Comparison of ENCODE assay signal across 17 cellular contexts in the genomic region with DNA sequence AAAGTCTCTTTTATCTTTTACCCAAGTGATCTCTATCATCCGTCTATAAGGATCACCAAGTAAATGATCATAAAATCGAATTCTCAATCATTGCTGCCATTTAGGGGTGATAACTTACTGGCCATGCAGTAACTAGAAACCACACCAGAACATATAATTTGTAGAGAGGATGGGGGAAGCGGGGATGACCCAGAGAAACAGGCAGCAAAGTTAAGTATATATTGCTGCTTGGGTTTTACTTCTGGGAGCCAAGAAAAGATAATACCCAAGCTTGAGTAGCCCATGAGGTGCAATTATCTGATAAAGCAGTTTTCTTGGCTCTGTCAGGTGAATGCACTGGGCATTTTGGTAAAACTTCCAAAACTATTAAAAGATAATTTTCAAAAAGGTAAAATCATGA. TPM values are rescaled to one million over a fixed set of nuclear protein-coding genes. Genes with fewer than 3 reads are reported as not detected.
DNase-seq lines count a peak whose midpoint lies in the region; ATAC-seq, FAIRE-seq and TF ChIP-seq lines count a peak whose summit lies in the region.
"Had no signal": no experiment of that assay in that cellular context is flagged by ENCODE, and none has a peak within 500 bp of the region (broad histone marks: within the 10 kb centered on the region; RNA-seq: fewer than 3 reads in every experiment).

No MANE protein-coding gene starts in this region.

- FAIRE-seq in GM12891 (lab: Jason Lieb, UNC) (peak; percentile 56), H54 (lab: Jason Lieb, UNC) (peak; percentile 77)
- FAIRE-seq: GM18507 had no signal

- TF ChIP-seq CTCF in smooth muscle cell (IDR thresholded peaks at IDR 0.05; ENCODE audit: borderline replicate concordance, insufficient read depth, poor library complexity, severe bottlenecking) = no peak

- no peaks in the 10 kb centered on the region for H3K27me3 Mint-ChIP-seq in central memory CD8-positive, alpha-beta T cell
- H3K27me3 Mint-ChIP-seq: CD4-positive, alpha-beta memory T cell had no signal

- H3K4me1 Mint-ChIP-seq in central memory CD8-positive, alpha-beta T cell = peaks cover 19% of the 10 kb centered on the region

- no peak overlapping the region for H3K9ac ChIP-seq in smooth muscle cell (ENCODE audit: low read depth)

- no peak overlapping the region for H3K27ac ChIP-seq in smooth muscle cell (ENCODE audit: low read depth)

- no peaks in the 10 kb centered on the region for H3K79me2 ChIP-seq in smooth muscle cell (ENCODE audit: low read depth)

- no peaks in the 10 kb centered on the region for H3K9me3 ChIP-seq in smooth muscle cell (replicated peaks; ENCODE audit: low read depth)

- H3K36me3 ChIP-seq in smooth muscle cell (ENCODE audit: low read depth) = no peaks in the 10 kb centered on the region

- no peak overlapping the region for H2AFZ ChIP-seq in smooth muscle cell (ENCODE audit: low read depth)

- no peaks in the 10 kb centered on the region for H3K9me3 Mint-ChIP-seq in central memory CD8-positive, alpha-beta T cell

- no peaks in the 10 kb centered on the region for H3F3A ChIP-seq in smooth muscle cell (ENCODE audit: low read depth)

- H3K4me3 Mint-ChIP-seq in central memory CD8-positive, alpha-beta T cell = no peak overlapping the region
- H3K4me3 Mint-ChIP-seq: CD4-positive, alpha-beta memory T cell had no signal

- no peaks in the 10 kb centered on the region for H3K27me3 ChIP-seq in smooth muscle cell (ENCODE audit: low read depth)

- H4K20me1 ChIP-seq in smooth muscle cell (ENCODE audit: low read depth) = no peaks in the 10 kb centered on the region

- H3K4me2 ChIP-seq in smooth muscle cell = no peak overlapping the region

- H3K27ac Mint-ChIP-seq in central memory CD8-positive, alpha-beta T cell (ENCODE audit: low read depth) = peak overlapping the region; percentile 21

- WGBS in smooth muscle cell (ENCODE audit: low lambda C conversion rate) = 87% methylated on average over 3 of the region's 3 CpGs

- no peaks in the 10 kb centered on the region for H3K4me1 ChIP-seq in smooth muscle cell (ENCODE audit: low read depth)

- TF ChIP-seq POLR2A in GM12891 (IDR thresholded peaks at IDR 0.05; ENCODE audit: low read depth, low read length) = no peak
- no peak for TF ChIP-seq POLR2A in H54 (IDR thresholded peaks at IDR 0.05; ENCODE audit: low read depth, low read length)

- peaks cover 1% of the 10 kb centered on the region for H3K36me3 Mint-ChIP-seq in central memory CD8-positive, alpha-beta T cell (ENCODE audit: insufficient read depth)

- DNase-seq in GM12891 (ENCODE audit: insufficient read length, low spot score) (no peak), H54 (ENCODE audit: insufficient read length, low spot score) (no peak), NCI-H2227 treated with DMSO at 0.1 percent for 48 hours (lab: John Stamatoyannopoulos, UW) (peak; percentile 16), smooth muscle cell (lab: John Stamatoyannopoulos, UW; ENCODE audit: unreplicated experiment) (no peak), NCI-H1694 treated with DMSO at 0.1 percent for 48 hours (lab: John Stamatoyannopoulos, UW) (no peak)
- no peak for DNase-seq in central memory CD8-positive, alpha-beta T cell (ENCODE audit: low spot score in 2 of 2)
- DNase-seq: C1 segment of cervical spinal cord; Calu3; CD4-positive, alpha-beta memory T cell; COR-L47; DMS53; DMS79 treated with DMSO at 0.1 percent for 48 hours; GF-D8; GOT3; H7; HCEC 1CT had no signal

- H3K4me3 ChIP-seq in smooth muscle cell = no peak overlapping the region

- ATAC-seq in central memory CD8-positive, alpha-beta T cell (replicated peaks; ENCODE audit: extremely low read depth, poor library complexity, severe bottlenecking) = no peak

TF ChIP-seq in GM12891, 5 proteins besides CTCF, POLR2A, EP300 and RAD21:
- TF ChIP-seq SPI1 (IDR thresholded peaks at IDR 0.05; ENCODE audit: low read depth, low read length) (no peak), POU2F2 (IDR thresholded peaks at IDR 0.05; ENCODE audit: low read depth, low read length) (no peak), PAX5 (IDR thresholded peaks at IDR 0.05; ENCODE audit: insufficient read depth, low read length, severe bottlenecking) (no peak), POLR2AphosphoS5 (IDR thresholded peaks at IDR 0.05; ENCODE audit: low read depth, low read length) (no peak), TAF1 (IDR thresholded peaks at IDR 0.05; ENCODE audit: low read depth, low read length) (no peak)

RNA-seq across cellular contexts. Expression of gene EXOC6, which starts 18.9 kb away (rescaled TPM):
- 4.1 TPM for polyA plus RNA-seq in GM12891 (2012; ENCODE audit: low read depth, missing spikeins)
- 3.3 and 5.2 TPM in 2 replicates for total RNA-seq in smooth muscle cell
- 1.7 TPM in 2 replicates for polyA plus RNA-seq in smooth muscle cell
